8 cellular contexts compared by ENCODE assay signal in the genomic region with DNA sequence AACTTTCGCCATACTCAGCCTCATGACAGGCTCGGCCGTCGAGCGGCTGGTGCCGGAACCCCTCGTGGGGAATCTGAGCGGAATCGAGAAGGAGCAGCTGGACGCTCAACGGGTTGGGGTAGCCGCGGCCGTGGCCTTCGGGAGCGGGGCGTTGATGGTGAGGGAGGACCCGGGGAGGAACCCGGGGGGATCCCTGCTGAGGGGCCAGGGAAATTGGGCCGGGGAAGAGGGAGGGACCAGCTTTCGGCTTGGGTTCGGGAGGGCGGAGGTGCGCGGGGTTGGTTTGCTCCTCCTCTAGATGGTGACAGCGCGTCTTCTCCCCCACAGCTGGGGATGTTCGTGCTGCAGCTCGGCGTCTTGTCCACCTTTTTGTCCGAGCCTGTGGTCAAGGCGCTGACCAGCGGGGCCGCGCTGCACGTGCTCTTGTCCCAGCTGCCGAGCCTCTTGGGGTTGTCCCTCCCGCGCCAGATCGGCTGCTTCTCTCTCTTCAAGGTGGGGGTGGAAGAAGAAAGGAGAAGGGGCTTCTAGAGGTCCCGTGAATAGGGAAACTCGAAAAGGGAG. TPM values are rescaled to one million over a fixed set of nuclear protein-coding genes. Genes with fewer than 3 reads are reported as not detected.
DNase-seq lines count a peak whose midpoint lies in the region; ATAC-seq, FAIRE-seq and TF ChIP-seq lines count a peak whose summit lies in the region.

No MANE protein-coding gene starts in this region.

- no peak overlapping the region for H3K4ac ChIP-seq in neuronal stem cell (ENCODE audit: low read length)

- TF ChIP-seq CTCF in CD4-positive, alpha-beta T cell (IDR thresholded peaks at IDR 0.05), result no peak
- no peak for TF ChIP-seq CTCF in esophagus squamous epithelium (IDR thresholded peaks at IDR 0.05)

- peaks cover 33% of the 10 kb centered on the region for H3K4me1 Mint-ChIP-seq in CD4-positive, alpha-beta T cell (ENCODE audit: low read depth)

- peak overlapping the region; percentile 78 for H2AK5ac ChIP-seq in neuronal stem cell (ENCODE audit: low read depth, low read length)

- WGBS in esophagus squamous epithelium, 2 donors, result 3 to 11% methylated on average over 5 to 19 of the region's 42 CpGs
- no CpG with 5 or more reads among the region's 42 CpGs for WGBS in neuronal stem cell (ENCODE audit: extremely low coverage in 2 of 2, insufficient read length in 2 of 2, insufficient replicate concordance in 1 of 2), 2 donors

- H2AFZ ChIP-seq in neuronal stem cell (ENCODE audit: low read length), result peak overlapping the region; percentile 88

- H2BK5ac ChIP-seq in neuronal stem cell (ENCODE audit: low read length), result peak overlapping the region; percentile 56

- no peak overlapping the region for H3K27ac Mint-ChIP-seq in CD4-positive, alpha-beta T cell

- peak overlapping the region; percentile 33 for H3K14ac ChIP-seq in neuronal stem cell (ENCODE audit: low read length)

- H3K4me3 ChIP-seq in esophagus squamous epithelium (peak overlapping the region; percentile 12 to 66 (median 44)), neuronal stem cell (ENCODE audit: low read length in 2 of 2) (no peak overlapping the region)

- peak in 1 of 10 experiments; percentile 16 for DNase-seq in CD4-positive, alpha-beta T cell
- DNase-seq in RPMI8226 (peak; percentile 25), esophagus squamous epithelium (lab: John Stamatoyannopoulos, UW) (no peak), neuronal stem cell (ENCODE audit: low spot score) (no peak), activated gamma-delta T cell treated with Interleukin-2 at 50 U/mL for 16 hours (no peak), urothelium cell line (ENCODE audit: low spot score) (no peak)

- H3K4me2 ChIP-seq in neuronal stem cell (ENCODE audit: insufficient read depth, low read length, poor library complexity, severe bottlenecking), result peak overlapping the region; percentile 67

- peaks cover 0 to 3% (median 0%) of the 10 kb centered on the region in 3 donors for H3K36me3 ChIP-seq in esophagus squamous epithelium
- H3K36me3 ChIP-seq in neuronal stem cell (replicated peaks in 1 of 2; ENCODE audit: control insufficient read depth in 2 of 2, insufficient read depth in 2 of 2, low read length in 2 of 2), result peaks cover 2 to 35% of the 10 kb centered on the region in 2 donors

- H4K91ac ChIP-seq in neuronal stem cell (ENCODE audit: low read depth, low read length, poor library complexity), result no peak overlapping the region

- H2BK15ac ChIP-seq in neuronal stem cell (ENCODE audit: low read length), result no peak overlapping the region

- H3K23ac ChIP-seq in neuronal stem cell (ENCODE audit: low read depth, low read length, poor library complexity), result peak overlapping the region; percentile 83

- peaks cover 1% of the 10 kb centered on the region for H3K79me1 ChIP-seq in neuronal stem cell (ENCODE audit: low read depth, low read length)

- H3K27me3 ChIP-seq in CD4-positive, alpha-beta T cell (ENCODE audit: control insufficient read depth, insufficient read depth, low read length), result peaks cover 86% of the 10 kb centered on the region
- H3K27me3 ChIP-seq in esophagus squamous epithelium, result peaks cover 16 to 99% (median 23%) of the 10 kb centered on the region in 4 donors
- H3K27me3 ChIP-seq in neuronal stem cell (ENCODE audit: control insufficient read depth in 3 of 3, insufficient read depth in 3 of 3, low read depth in 1 of 3, low read length in 3 of 3), result peaks cover 0 to 83% (median 34%) of the 10 kb centered on the region in 3 experiments

- H3K9me3 ChIP-seq in CD4-positive, alpha-beta T cell (ENCODE audit: control insufficient read depth, low read length), result no peaks in the 10 kb centered on the region
- no peaks in the 10 kb centered on the region for H3K9me3 ChIP-seq in esophagus squamous epithelium
- no peaks in the 10 kb centered on the region for H3K9me3 ChIP-seq in neuronal stem cell (replicated peaks in 1 of 2; ENCODE audit: control insufficient read depth in 2 of 2, insufficient read depth in 1 of 2, low read depth in 1 of 2, low read length in 2 of 2)

- intact Hi-C loops in CD4-positive, alpha-beta T cell (cut with DNase I, micrococcal nuclease), result loop anchor here (1.0 to 2.0 kb wide), 3 partner anchors 38 to 162 kb away; partner anchors contain the start of gene GLI1 (in 2 of the 2)
- intact Hi-C loops in esophagus squamous epithelium (cut with DNase I), result loop anchor here (5.0 kb wide), 1 partner anchor 39 kb away; no protein-coding TSS in a partner anchor

- POLR2A ChIA-PET in CD4-positive, alpha-beta T cell (lab: Charles Lee), result interaction anchor here (0.7 to 1.8 kb wide), 4 partner anchors 15 to 126 kb away, joined by 3 to 7 read pairs (median 4); partner anchors contain the start of gene PIP4K2C

- H2BK12ac ChIP-seq in neuronal stem cell (ENCODE audit: low read length), result no peak overlapping the region

- peaks cover 100% of the 10 kb centered on the region for H3K27me3 Mint-ChIP-seq in CD4-positive, alpha-beta T cell

- H3K4me1 ChIP-seq in esophagus squamous epithelium, result peaks cover 11 to 39% (median 22%) of the 10 kb centered on the region in 3 donors
- peaks cover 1 to 6% of the 10 kb centered on the region in 2 donors for H3K4me1 ChIP-seq in neuronal stem cell (ENCODE audit: control insufficient read depth in 2 of 2, insufficient read depth in 1 of 2, low read depth in 1 of 2, low read length in 2 of 2)

- FAIRE-seq in urothelium cell line (lab: Jason Lieb, UNC), result no peak

- CTCF ChIA-PET in CD4-positive, alpha-beta T cell (lab: Charles Lee), result interaction anchor here (1.0 to 3.6 kb wide), 4 partner anchors 12 to 162 kb away, joined by 5 to 36 read pairs (median 7); partner anchors contain the start of genes B4GALNT1 and GLI1

- peak overlapping the region; percentile 80 for H3K4me3 Mint-ChIP-seq in CD4-positive, alpha-beta T cell

- H3K36me3 Mint-ChIP-seq in CD4-positive, alpha-beta T cell (ENCODE audit: low read depth), result no peaks in the 10 kb centered on the region

- H3K9ac ChIP-seq in neuronal stem cell (ENCODE audit: low read depth, low read length, poor library complexity), result no peak overlapping the region

- peak overlapping the region; percentile 90 for H3K18ac ChIP-seq in neuronal stem cell (ENCODE audit: low read length)

- TF ChIP-seq POLR2A in esophagus squamous epithelium (IDR thresholded peaks at IDR 0.05), result no peak

- H2BK120ac ChIP-seq in neuronal stem cell (ENCODE audit: low read depth, low read length), result peak overlapping the region; percentile 51

- no peak for ATAC-seq in CD4-positive, alpha-beta T cell (ENCODE audit: poor library complexity)
- ATAC-seq in HG02623 (IDR thresholded peaks at IDR 0.05; ENCODE audit: unreplicated experiment), result no peak
- ATAC-seq in GM21737 (IDR thresholded peaks at IDR 0.05; ENCODE audit: unreplicated experiment), result no peak

- no peaks in the 10 kb centered on the region for H3K9me3 Mint-ChIP-seq in CD4-positive, alpha-beta T cell

- no peak overlapping the region for H4K8ac ChIP-seq in neuronal stem cell (ENCODE audit: low read depth, low read length)

- no peak overlapping the region for H3K27ac ChIP-seq in CD4-positive, alpha-beta T cell (ENCODE audit: low read depth, low read length)
- no peak overlapping the region for H3K27ac ChIP-seq in esophagus squamous epithelium
- H3K27ac ChIP-seq in neuronal stem cell (replicated peaks; ENCODE audit: low read length), result no peak overlapping the region

RNA-seq across cellular contexts. Expression of gene ARHGEF25, which starts 9.8 kb away (rescaled TPM):
- total RNA-seq in CD4-positive, alpha-beta T cell, result under 1 TPM; 0.25 to 0.27 TPM
- total RNA-seq in esophagus squamous epithelium, result 10 to 100 TPM in 1 of 4 donors, 1 to 10 TPM in 2, under 1 TPM in 1; 0.76 to 27.7 (median 6.2) TPM
- polyA plus RNA-seq in neuronal stem cell (2013, experiment 1 of 2), result 14.2 TPM
- 13.8 TPM for polyA plus RNA-seq in neuronal stem cell (2013, experiment 2 of 2)

RNA-seq across cellular contexts. Expression of gene B4GALNT1, which starts 12.0 kb away (rescaled TPM):
- total RNA-seq in CD4-positive, alpha-beta T cell, result not detected
- total RNA-seq in esophagus squamous epithelium, result under 1 TPM; 0.18 to 0.56 (median 0.23) TPM
- polyA plus RNA-seq in neuronal stem cell (2013, experiment 1 of 2), result 1.8 TPM
- polyA plus RNA-seq in neuronal stem cell (2013, experiment 2 of 2), result 1.6 TPM

RNA-seq across cellular contexts. Expression of gene DTX3, which starts 16.4 kb away (rescaled TPM):
- total RNA-seq in CD4-positive, alpha-beta T cell, result 10 to 100 TPM; 28.6 to 29.4 TPM
- 10 to 100 TPM in 1 of 4 donors, 1 to 10 TPM in 3; 1.6 to 16.6 (median 5.6) TPM for total RNA-seq in esophagus squamous epithelium
- 66.7 TPM for polyA plus RNA-seq in neuronal stem cell (2013, experiment 1 of 2)
- 64.9 TPM for polyA plus RNA-seq in neuronal stem cell (2013, experiment 2 of 2)

RNA-seq across cellular contexts. Expression of gene PIP4K2C, which starts 30.0 kb away (rescaled TPM):
- 10 to 100 TPM; 15.1 to 17.3 TPM for total RNA-seq in CD4-positive, alpha-beta T cell
- 10 to 100 TPM; 25.2 to 41.7 (median 33.1) TPM for total RNA-seq in esophagus squamous epithelium
- 9.6 TPM for polyA plus RNA-seq in neuronal stem cell (2013, experiment 1 of 2)
- 9.4 TPM for polyA plus RNA-seq in neuronal stem cell (2013, experiment 2 of 2)

Comparison
In these comparisons a context has a peak if more than half of its experiments do, and no peak if none do; other contexts are left out.
1. H3K4me3 ChIP-seq: peak in esophagus squamous epithelium (4 of 4); none in neuronal stem cell (0 of 2).